ENCODE assay signal across 8 cellular contexts in the genomic region with DNA sequence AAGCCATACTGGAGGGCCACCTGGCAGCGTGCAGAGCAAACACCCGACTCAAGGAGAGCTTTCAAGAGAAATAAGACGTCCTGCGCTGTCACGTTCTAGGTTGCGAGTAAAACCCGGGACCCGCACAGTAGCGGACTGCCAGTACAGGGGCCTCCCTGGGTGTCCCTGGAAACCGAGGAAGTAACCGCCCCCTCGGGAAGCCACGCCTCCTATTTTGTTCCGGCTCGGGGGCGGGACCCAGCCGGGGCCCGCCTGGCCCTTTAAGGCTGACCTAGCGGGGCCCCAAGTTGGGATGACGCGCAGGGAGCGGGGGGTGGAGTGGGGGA. TPM values are rescaled to one million over a fixed set of nuclear protein-coding genes. Genes with fewer than 3 reads are reported as not detected.
A peak's percentile ranks its signal among the peaks of the same experiment; 100 is the strongest.
DNase-seq lines count a peak whose midpoint lies in the region; ATAC-seq and TF ChIP-seq lines count a peak whose summit lies in the region.

No MANE protein-coding gene starts in this region.

- CTCF ChIA-PET in CD4-positive, alpha-beta T cell (lab: Charles Lee): interaction anchor here (0.8 to 9.7 kb wide), 25 partner anchors 11 to 1436 kb away, joined by 3 to 234 read pairs (median 5); partner anchors contain the start of genes C3orf18, DOCK3, HEMK1 and MANF

- no peaks in the 10 kb centered on the region for H3K9me3 ChIP-seq in CD4-positive, alpha-beta T cell (ENCODE audit: control insufficient read depth, low read length)

- H3K9me3 Mint-ChIP-seq in CD4-positive, alpha-beta T cell: no peaks in the 10 kb centered on the region
- no peaks in the 10 kb centered on the region for H3K9me3 Mint-ChIP-seq in effector memory CD8-positive, alpha-beta T cell

- H3K27me3 ChIP-seq in CD4-positive, alpha-beta T cell (ENCODE audit: control insufficient read depth, insufficient read depth, low read length): no peaks in the 10 kb centered on the region

- peaks cover 3% of the 10 kb centered on the region for H3K36me3 Mint-ChIP-seq in CD4-positive, alpha-beta T cell (ENCODE audit: low read depth)
- H3K36me3 Mint-ChIP-seq in effector memory CD8-positive, alpha-beta T cell (ENCODE audit: insufficient read depth): peaks cover 26% of the 10 kb centered on the region

- peak overlapping the region; percentile 84 for H3K27ac Mint-ChIP-seq in CD4-positive, alpha-beta T cell
- H3K27ac Mint-ChIP-seq in effector memory CD8-positive, alpha-beta T cell: peak overlapping the region; percentile 88 to 89

- intact Hi-C loops in CD4-positive, alpha-beta T cell (cut with DNase I, micrococcal nuclease): loop anchor here (1.0 to 10.0 kb wide), 15 partner anchors 36 to 1186 kb away; partner anchors contain the start of genes MANF (in 2 of the 2), DCAF1 (in 1 of the 2) and DOCK3 (in 1 of the 2)

- H3K4me1 Mint-ChIP-seq in CD4-positive, alpha-beta T cell (ENCODE audit: low read depth): peaks cover 65% of the 10 kb centered on the region
- peaks cover 60 to 66% of the 10 kb centered on the region in 2 donors for H3K4me1 Mint-ChIP-seq in effector memory CD8-positive, alpha-beta T cell (ENCODE audit: low read depth in 2 of 2)

- peak; percentile 87 to 96 (median 92) for DNase-seq in CD4-positive, alpha-beta T cell
- peak; percentile 83 for DNase-seq in NK-92 treated with Interleukin-12 subunit alpha and Interleukin-12 subunit beta, amount 100 ng/mL, for 24 hours (lab: John Stamatoyannopoulos, UW)
- DNase-seq in activated CD8-positive, alpha-beta memory T cell treated with anti-CD3 and anti-CD28 coated beads for 24 hours: peak; percentile 99
- DNase-seq in effector memory CD8-positive, alpha-beta T cell: peak; percentile 94 to 97 (median 94)
- peak; percentile 96 for DNase-seq in mesenteric fat pad (ENCODE audit: low spot score)
- peak; percentile 94 for DNase-seq in stimulated activated CD8-positive, alpha-beta memory T cell treated with anti-CD3 and anti-CD28 coated beads, Interleukin-15, amount 100 ng/mL, for 1 hour (ENCODE audit: low read depth)

- ATAC-seq in CD4-positive, alpha-beta T cell (ENCODE audit: poor library complexity): peak; percentile 62
- ATAC-seq in GM19397 (IDR thresholded peaks at IDR 0.05; ENCODE audit: unreplicated experiment) (peak; percentile 62), HG03558 (IDR thresholded peaks at IDR 0.05; ENCODE audit: extremely low read depth, unreplicated experiment) (peak; percentile 39)
- ATAC-seq in effector memory CD8-positive, alpha-beta T cell (replicated peaks): peak; percentile 63

- POLR2A ChIA-PET in CD4-positive, alpha-beta T cell (lab: Charles Lee): interaction anchor here (0.6 to 20.8 kb wide), 20 partner anchors 9 to 1366 kb away, joined by 3 to 446 read pairs (median 4); partner anchors contain the start of genes ACY1, C3orf18, DCAF1 and HEMK1

- H3K27ac ChIP-seq in CD4-positive, alpha-beta T cell (ENCODE audit: low read depth, low read length): peak overlapping the region; percentile 52

- H3K4me3 Mint-ChIP-seq in CD4-positive, alpha-beta T cell: peak overlapping the region; percentile 89
- peak overlapping the region; percentile 88 to 94 for H3K4me3 Mint-ChIP-seq in effector memory CD8-positive, alpha-beta T cell

- TF ChIP-seq CTCF in CD4-positive, alpha-beta T cell (IDR thresholded peaks at IDR 0.05): no peak

- no peaks in the 10 kb centered on the region for H3K27me3 Mint-ChIP-seq in CD4-positive, alpha-beta T cell
- H3K27me3 Mint-ChIP-seq in effector memory CD8-positive, alpha-beta T cell: no peaks in the 10 kb centered on the region

RNA-seq across cellular contexts. Expression of gene MAPKAPK3, which starts 0.2 kb away (rescaled TPM):
- total RNA-seq in CD4-positive, alpha-beta T cell: 10 to 100 TPM; 16.4 to 16.6 TPM
- total RNA-seq in mesenteric fat pad: 44.7 TPM

RNA-seq across cellular contexts. Expression of gene CISH, which starts 5.2 kb away (rescaled TPM):
- total RNA-seq in CD4-positive, alpha-beta T cell: 1 to 10 TPM; 3.5 to 3.7 TPM
- total RNA-seq in mesenteric fat pad: 56.2 TPM

RNA-seq across cellular contexts. Expression of gene HEMK1, which starts 47.4 kb away (rescaled TPM):
- total RNA-seq in CD4-positive, alpha-beta T cell: 10 to 100 TPM; 12.4 to 14.6 TPM
- total RNA-seq in mesenteric fat pad: 15.5 TPM

RNA-seq across cellular contexts. Expression of gene C3orf18, which starts 49.2 kb away (rescaled TPM):
- total RNA-seq in CD4-positive, alpha-beta T cell: 1 to 10 TPM; 3.9 to 5.2 TPM
- 8.9 TPM for total RNA-seq in mesenteric fat pad

RNA-seq across cellular contexts. Expression of gene DOCK3, which starts 58.0 kb away (rescaled TPM):
- 1 to 10 TPM in 1 of 2 experiments, under 1 TPM in 1; 0.93 to 1.1 TPM for total RNA-seq in CD4-positive, alpha-beta T cell
- total RNA-seq in mesenteric fat pad: 0.51 TPM

Comparison
In these comparisons a context has a peak if more than half of its experiments do, and no peak if none do; other contexts are left out.
1. Peak in every context shown above with its lines: DNase-seq, ATAC-seq and H3K27ac ChIP-seq.
2. RNA of gene CISH, which starts 5.2 kb away (total RNA-seq): 56.2 TPM in mesenteric fat pad (single experiment); 3.5 to 3.7 TPM in CD4-positive, alpha-beta T cell; every median in the first group is over 10 times any median in the second.